20 cellular contexts compared by ENCODE assay signal in the genomic region with DNA sequence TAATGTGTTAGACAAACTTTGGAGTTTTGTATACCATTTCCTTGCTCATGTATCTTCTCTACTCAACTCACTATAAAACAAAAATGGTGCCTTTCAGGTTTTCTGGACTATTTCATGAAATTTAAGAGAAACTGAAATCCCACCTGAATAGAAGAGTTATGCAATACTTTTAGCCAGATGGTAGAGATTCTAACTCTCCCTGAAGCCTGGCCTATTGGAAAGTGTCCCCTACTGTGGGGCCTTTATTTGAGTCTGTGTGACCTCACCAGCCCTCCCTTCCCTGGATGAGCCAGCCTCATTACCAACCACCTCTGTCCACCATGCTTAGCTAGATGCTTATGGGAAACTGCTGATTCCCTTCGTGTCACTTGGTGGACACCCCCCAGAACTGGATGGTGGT.
"Had no signal": no experiment of that assay in that cellular context is flagged by ENCODE, and none has a peak within 500 bp of the region (broad histone marks: within the 10 kb centered on the region; RNA-seq: fewer than 3 reads in every experiment).

No MANE protein-coding gene starts in this region.

- H3K9me3 ChIP-seq: MG63, SJCRH30 had no signal

- H3K27me3 ChIP-seq: MG63, SJCRH30 had no signal

- ATAC-seq: SK-N-SH treated with all-trans-retinoic acid at 6 μM for 48 hours had no signal

- FAIRE-seq: RCC 7860 had no signal

- DNase-seq: Karpas-422, KBM-7, MG63, NCI-H1105, NCI-H1417, NCI-H1436 treated with DMSO at 0.1 percent for 48 hours, NCI-H1694, NCI-H187 treated with DMSO at 0.1 percent for 48 hours, NCI-H2029 treated with DMSO at 0.1 percent for 48 hours, NCI-H2171 treated with DMSO at 0.1 percent for 48 hours, NCI-H345, NCI-H446 treated with DMSO at 0.1 percent for 48 hours, NCI-H510A treated with DMSO at 0.1 percent for 48 hours, NCI-H526, NCI-H748 treated with DMSO at 0.1 percent for 48 hours, RPMI8226, SHP77 treated with DMSO at 0.1 percent for 48 hours, SJCRH30 had no signal

- H3K4me3 ChIP-seq: MG63, SJCRH30 had no signal

- H3K27ac ChIP-seq: SJCRH30 had no signal

- H3K36me3 ChIP-seq: MG63, SJCRH30 had no signal
